Comparison of ENCODE assay signal across 8 cellular contexts in the genomic region with DNA sequence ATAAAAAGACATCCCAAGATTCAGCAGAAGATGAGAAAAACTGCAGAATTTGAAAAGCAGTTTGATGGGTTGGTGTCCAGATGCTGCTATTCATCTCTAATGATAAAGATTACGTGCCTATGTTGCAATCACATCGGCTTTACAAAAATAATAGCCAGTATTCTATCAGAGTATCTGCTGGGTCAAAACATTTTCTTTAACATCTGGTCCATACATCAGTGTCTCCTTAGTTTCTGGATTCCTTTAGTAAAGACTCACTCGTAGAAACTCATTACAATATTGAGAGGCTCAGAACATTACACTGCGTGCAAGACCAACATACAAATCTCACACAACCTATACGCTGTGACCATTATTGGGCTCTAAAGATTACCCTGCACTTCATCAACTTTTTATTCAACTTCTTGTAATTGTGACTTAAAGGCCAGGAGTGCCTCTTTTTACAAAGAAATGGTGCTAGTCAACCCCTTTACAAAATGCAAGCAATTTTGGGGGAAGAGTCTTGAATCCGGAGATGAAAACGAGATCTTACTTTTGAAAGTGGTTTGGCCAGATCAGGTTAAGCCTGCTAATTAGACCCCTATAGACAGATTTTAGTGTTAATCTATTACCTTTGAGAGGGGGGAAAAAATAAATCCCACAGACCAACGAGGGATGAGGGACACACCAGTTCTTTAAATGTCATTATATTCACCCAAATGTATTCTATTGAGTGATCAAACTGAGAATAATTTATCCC. TPM values are rescaled to one million over a fixed set of nuclear protein-coding genes. Genes with fewer than 3 reads are reported as not detected.
DNase-seq lines count a peak whose midpoint lies in the region; ATAC-seq and TF ChIP-seq lines count a peak whose summit lies in the region.

No MANE protein-coding gene starts in this region.

- intact Hi-C loops in MCF 10A (cut with micrococcal nuclease), result loop anchor here (2.0 to 5.0 kb wide), 2 partner anchors 114 to 278 kb away; no protein-coding TSS in a partner anchor

- DNase-seq in AG09309 (ENCODE audit: low read depth), result no peak
- DNase-seq in MCF 10A (ENCODE audit: unreplicated experiment), result no peak
- DNase-seq in NCI-H526 treated with DMSO at 0.1 percent for 48 hours (lab: John Stamatoyannopoulos, UW), result no peak
- DNase-seq in NCI-H1105 (lab: John Stamatoyannopoulos, UW), result no peak

- H3K4me3 ChIP-seq in AG09309 (ENCODE audit: control insufficient read depth, low read depth, low read length), result peak overlapping the region; percentile 76
- H3K4me3 ChIP-seq in HUES6 (ENCODE audit: low read depth, low read length), result peak overlapping the region; percentile 100
- peak overlapping the region; percentile 85 to 92 for H3K4me3 ChIP-seq in muscle layer of colon (ENCODE audit: low read depth in 1 of 2, low read length in 2 of 2)

- peak overlapping the region; percentile 98 for H3K4me3 Mint-ChIP-seq in MCF 10A (ENCODE audit: unreplicated experiment)

- peaks cover 40% of the 10 kb centered on the region for H3K4me1 Mint-ChIP-seq in MCF 10A (ENCODE audit: insufficient read depth, unreplicated experiment)

- TF ChIP-seq CTCF in AG09309 (IDR thresholded peaks at IDR 0.05; ENCODE audit: control insufficient read depth, insufficient read depth, low read depth, low read length, missing control alignments) (no peak), MCF 10A (IDR thresholded peaks at IDR 0.05; ENCODE audit: unreplicated experiment) (no peak)

- H3K36me3 ChIP-seq in HUES6 (ENCODE audit: control insufficient read depth, insufficient read depth, low read length) (peaks cover 49% of the 10 kb centered on the region), muscle layer of colon (ENCODE audit: insufficient read depth, low read length) (no peaks in the 10 kb centered on the region)

- H3K9ac ChIP-seq in HUES6 (ENCODE audit: low read length) (peak overlapping the region; percentile 99), muscle layer of colon (ENCODE audit: low read length) (peak overlapping the region; percentile 100)

- POLR2A ChIA-PET in MCF 10A (lab: Yijun Ruan, JAX), result interaction anchor here (0.6 to 8.2 kb wide), 21 partner anchors 10 to 851 kb away, joined by 3 to 154 read pairs (median 5); a partner anchor contains a TSS

- CTCF ChIA-PET in MCF 10A (lab: Yijun Ruan, JAX), result interaction anchor here (0.9 to 3.7 kb wide), 6 partner anchors 9 to 111 kb away, joined by 3 to 19 read pairs (median 4); a partner anchor contains a TSS

- H3K27ac ChIP-seq in HUES6 (ENCODE audit: low read depth, low read length), result peak overlapping the region; percentile 43; the same call in 1 of the 2 replicates
- H3K27ac ChIP-seq in muscle layer of colon (ENCODE audit: low read depth, low read length), result no peak overlapping the region

- H3K27ac Mint-ChIP-seq in MCF 10A (ENCODE audit: low read depth, unreplicated experiment), result peak overlapping the region; percentile 100

- no peaks in the 10 kb centered on the region for H3K9me3 Mint-ChIP-seq in MCF 10A (ENCODE audit: unreplicated experiment)

- peaks cover 35% of the 10 kb centered on the region for H3K4me1 ChIP-seq in HUES6 (ENCODE audit: control insufficient read depth, insufficient read depth, low read length)
- peaks cover 52% of the 10 kb centered on the region for H3K4me1 ChIP-seq in muscle layer of colon (ENCODE audit: insufficient read depth, low read length)

- no peaks in the 10 kb centered on the region for H3K27me3 ChIP-seq in HUES6 (ENCODE audit: control insufficient read depth, insufficient read depth, low read length)
- H3K27me3 ChIP-seq in muscle layer of colon (ENCODE audit: control insufficient read depth in 1 of 2, insufficient read depth in 2 of 2, low read length in 2 of 2), result no peaks in the 10 kb centered on the region

- H3K9me3 ChIP-seq in HUES6 (ENCODE audit: control insufficient read depth, insufficient read depth, low read depth, low read length) (no peaks in the 10 kb centered on the region; the same call in 1 of the 2 replicates), muscle layer of colon (ENCODE audit: low read length) (no peaks in the 10 kb centered on the region)

- no peak for ATAC-seq in GM18511 (IDR thresholded peaks at IDR 0.05; ENCODE audit: unreplicated experiment)
- ATAC-seq in GM21367 (IDR thresholded peaks at IDR 0.05; ENCODE audit: unreplicated experiment), result no peak

- BruUV-seq in MCF 10A (replicated peaks; lab: Mats Ljungman, UMichigan), result no TSS peak

- no peaks in the 10 kb centered on the region for H3K27me3 Mint-ChIP-seq in MCF 10A (ENCODE audit: insufficient read depth, unreplicated experiment)

- peaks cover 64% of the 10 kb centered on the region for H3K36me3 Mint-ChIP-seq in MCF 10A (ENCODE audit: insufficient read depth, unreplicated experiment)

RNA-seq across cellular contexts. Expression of a gene that starts 2.9 kb away (rescaled TPM):
- 212 and 246 TPM in 2 replicates for total RNA-seq in MCF 10A (2022)
